Comparison of ENCODE assay signal across 8 cellular contexts in genomic region chr11:2993000-2993330, GRCh38. TPM values are rescaled to one million over a fixed set of nuclear protein-coding genes. Genes with fewer than 3 reads are reported as not detected.
DNase-seq lines count a peak whose midpoint lies in the region; ATAC-seq, FAIRE-seq and TF ChIP-seq lines count a peak whose summit lies in the region.

No MANE protein-coding gene starts in this region.

- peak overlapping the region; percentile 89 to 96 (median 90) for H3K4me3 ChIP-seq in HepG2 (replicated peaks in 1 of 3; ENCODE audit: insufficient read depth in 1 of 3, low read depth in 2 of 3, low read length in 3 of 3)

- ATAC-seq in activated naive CD4-positive, alpha-beta T cell treated with anti-CD3 and anti-CD28 coated beads, Interleukin-2, amount 50 U/mL, for 72 hours = no peak
- ATAC-seq in HepG2 = peak; percentile 43

- CTCF ChIA-PET in HepG2 (lab: Yijun Ruan, JAX; ENCODE audit: low intra/inter-chr PET ratio, low total read pairs) = no interaction called here

- H3K9me3 ChIP-seq in HepG2 (ENCODE audit: low read length) = no peaks in the 10 kb centered on the region

- peak overlapping the region; percentile 86 for H3K4me2 ChIP-seq in HepG2 (ENCODE audit: low read depth, low read length)

- peaks cover 22% of the 10 kb centered on the region for H3K4me1 ChIP-seq in HepG2 (ENCODE audit: insufficient read depth, low read length)

- BruUV-seq in HepG2 (replicated peaks; lab: Mats Ljungman, UMichigan) = no TSS peak

- 15% methylated on average over 7 of the region's 7 CpGs for WGBS in HepG2 (ENCODE audit: low lambda C conversion rate)

- H3K36me3 ChIP-seq in HepG2 (replicated peaks in 1 of 2; ENCODE audit: control insufficient read depth in 1 of 2, insufficient read depth in 2 of 2, low read length in 2 of 2) = peaks cover 0 to under 1% of the 10 kb centered on the region in 2 experiments; a peak in 3 of 5 replicates

- FAIRE-seq in HepG2 (lab: Jason Lieb, UNC) = no peak

- peak overlapping the region; percentile 100 for H3K27ac Mint-ChIP-seq in activated naive CD4-positive, alpha-beta T cell treated with anti-CD3 and anti-CD28 coated beads, Interleukin-2, amount 50 U/mL, for 24 hours
- peak overlapping the region; percentile 98 to 99 for H3K27ac Mint-ChIP-seq in activated naive CD4-positive, alpha-beta T cell treated with anti-CD3 and anti-CD28 coated beads, Interleukin-2, amount 50 U/mL, for 72 hours
- H3K27ac Mint-ChIP-seq in type B pancreatic cell = peak overlapping the region; percentile 100

- intact Hi-C loops in HepG2 (cut with micrococcal nuclease; ENCODE audit: unreplicated experiment) = no loop called here

- H3K79me2 ChIP-seq in HepG2 (ENCODE audit: insufficient read depth, low read length) = peaks cover 39% of the 10 kb centered on the region

- H3K27me3 ChIP-seq in HepG2 (ENCODE audit: control insufficient read depth in 1 of 2, insufficient read depth in 2 of 2, low read length in 2 of 2) = no peaks in the 10 kb centered on the region; a peak in 2 of 5 replicates

- POLR2A ChIA-PET in HepG2 (lab: Yijun Ruan, JAX) = interaction anchor here (1.3 kb wide), 1 partner anchor 94 kb away, joined by 3 read pairs; no protein-coding TSS in a partner anchor

- TF ChIP-seq RAD21 in HepG2 (CRISPR knock-in tag; IDR thresholded peaks at IDR 0.05) = no peak

- TF ChIP-seq POLR2A in HepG2 (IDR thresholded peaks at IDR 0.05; ENCODE audit: insufficient read depth in 1 of 2, low read depth in 2 of 2, low read length in 2 of 2) = no peak

- no peak for DNase-seq in activated naive CD4-positive, alpha-beta T cell (lab: John Stamatoyannopoulos, UW)
- no peak for DNase-seq in activated naive CD4-positive, alpha-beta T cell treated with anti-CD3 and anti-CD28 coated beads, Interleukin-2, amount 50 U/mL, for 72 hours (ENCODE audit: low spot score in 2 of 2)
- DNase-seq in HepG2 (ENCODE audit: low spot score) = no peak
- DNase-seq in type B pancreatic cell (ENCODE audit: extremely low spot score, unreplicated experiment) = no peak
- DNase-seq in DMS53 (lab: John Stamatoyannopoulos, UW) = no peak
- no peak for DNase-seq in NK-92 (lab: John Stamatoyannopoulos, UW; ENCODE audit: unreplicated experiment)
- DNase-seq in dedifferentiated amniotic fluid mesenchymal stem cell (ENCODE audit: extremely low spot score) = no peak

- H4K20me1 ChIP-seq in HepG2 (ENCODE audit: insufficient read depth, low read length) = peaks cover 29% of the 10 kb centered on the region

- peak overlapping the region; percentile 93 for H3K9ac ChIP-seq in HepG2 (ENCODE audit: insufficient read depth, low read depth, low read length)

- H2AFZ ChIP-seq in HepG2 (ENCODE audit: low read length) = no peak overlapping the region

- peaks cover 25% of the 10 kb centered on the region for H3K4me1 Mint-ChIP-seq in activated naive CD4-positive, alpha-beta T cell treated with anti-CD3 and anti-CD28 coated beads, Interleukin-2, amount 50 U/mL, for 24 hours
- peaks cover 23% of the 10 kb centered on the region for H3K4me1 Mint-ChIP-seq in type B pancreatic cell (ENCODE audit: unreplicated experiment)

- peaks cover 10% of the 10 kb centered on the region for H3K36me3 Mint-ChIP-seq in activated naive CD4-positive, alpha-beta T cell treated with anti-CD3 and anti-CD28 coated beads, Interleukin-2, amount 50 U/mL, for 24 hours
- H3K36me3 Mint-ChIP-seq in activated naive CD4-positive, alpha-beta T cell treated with anti-CD3 and anti-CD28 coated beads, Interleukin-2, amount 50 U/mL, for 72 hours = peaks cover 31 to 38% of the 10 kb centered on the region in 2 donors
- H3K36me3 Mint-ChIP-seq in type B pancreatic cell = peaks cover 8% of the 10 kb centered on the region

- peak overlapping the region; percentile 64 for H3K27ac ChIP-seq in HepG2 (ENCODE audit: extremely low read length, insufficient read depth, low read length)

- no peak for TF ChIP-seq EP300 in HepG2 (IDR thresholded peaks at IDR 0.05; ENCODE audit: low read depth in 2 of 2, low read length in 2 of 2)
- no peak for TF ChIP-seq EP300 in HepG2 (CRISPR knock-in tag; IDR thresholded peaks at IDR 0.05; ENCODE audit: borderline replicate concordance)

- TF ChIP-seq CTCF in HepG2 (CRISPR knock-in tag; IDR thresholded peaks at IDR 0.05) (no peak), type B pancreatic cell (conservative IDR thresholded peaks at IDR 0.05) (no peak)

- no peaks in the 10 kb centered on the region for H3K27me3 Mint-ChIP-seq in activated naive CD4-positive, alpha-beta T cell treated with anti-CD3 and anti-CD28 coated beads, Interleukin-2, amount 50 U/mL, for 24 hours
- H3K27me3 Mint-ChIP-seq in type B pancreatic cell = no peaks in the 10 kb centered on the region

- H3K4me3 Mint-ChIP-seq in activated naive CD4-positive, alpha-beta T cell treated with anti-CD3 and anti-CD28 coated beads, Interleukin-2, amount 50 U/mL, for 24 hours = peak overlapping the region; percentile 99
- H3K4me3 Mint-ChIP-seq in type B pancreatic cell = peak overlapping the region; percentile 99

- in situ Hi-C loops in HepG2 (cut with HindIII; ENCODE audit: extremely low pct_ligation_motif_present, low pct_unique_long_range_greater_than_20kb) = no loop called here

- no peaks in the 10 kb centered on the region for H3K9me3 Mint-ChIP-seq in activated naive CD4-positive, alpha-beta T cell treated with anti-CD3 and anti-CD28 coated beads, Interleukin-2, amount 50 U/mL, for 24 hours
- H3K9me3 Mint-ChIP-seq in activated naive CD4-positive, alpha-beta T cell treated with anti-CD3 and anti-CD28 coated beads, Interleukin-2, amount 50 U/mL, for 72 hours = no peaks in the 10 kb centered on the region
- H3K9me3 Mint-ChIP-seq in type B pancreatic cell = no peaks in the 10 kb centered on the region

TF ChIP-seq in HepG2, 621 proteins besides CTCF, POLR2A, EP300 and RAD21:
- TF ChIP-seq AKAP8 (CRISPR knock-in tag; IDR thresholded peaks at IDR 0.05) (0 out of 2 replicates have a peak, but pooled peaks have one; percentile 20), ZNF720 (CRISPR knock-in tag; IDR thresholded peaks at IDR 0.05) (no peak), ZNF775 (CRISPR knock-in tag; IDR thresholded peaks at IDR 0.05; ENCODE audit: borderline replicate concordance) (no peak), SMAD1 (CRISPR knock-in tag; IDR thresholded peaks at IDR 0.05; ENCODE audit: borderline replicate concordance, low read depth) (0 out of 2 replicates have a peak, but pooled peaks have one; percentile 14), NR1H2 (CRISPR knock-in tag; IDR thresholded peaks at IDR 0.05; ENCODE audit: borderline replicate concordance, low read depth) (no peak), ZNF616 (CRISPR knock-in tag; IDR thresholded peaks at IDR 0.05; ENCODE audit: low read depth) (no peak), SOX13 (IDR thresholded peaks at IDR 0.05) (no peak), SOX13 (CRISPR knock-in tag; conservative IDR thresholded peaks at IDR 0.05 in 1 of 2, IDR thresholded peaks at IDR 0.05 in 1 of 2) (no peak), REPIN1 (CRISPR knock-in tag; IDR thresholded peaks at IDR 0.05; ENCODE audit: borderline replicate concordance, low read depth) (no peak), ZNF619 (CRISPR knock-in tag; IDR thresholded peaks at IDR 0.05) (0 out of 2 replicates have a peak, but pooled peaks have one; percentile 33), ZNF10 (CRISPR knock-in tag; IDR thresholded peaks at IDR 0.05; ENCODE audit: borderline replicate concordance, low read depth) (no peak), ELF4 (CRISPR knock-in tag; IDR thresholded peaks at IDR 0.05; ENCODE audit: borderline replicate concordance) (no peak), RELA (CRISPR knock-in tag; IDR thresholded peaks at IDR 0.05) (no peak), NFYB (CRISPR knock-in tag; IDR thresholded peaks at IDR 0.05) (no peak)

RNA-seq across cellular contexts. Expression of gene NAP1L4, which starts 0.8 kb away (rescaled TPM):
- total RNA-seq in activated naive CD4-positive, alpha-beta T cell treated with anti-CD3 and anti-CD28 coated beads, Interleukin-2, amount 50 U/mL, for 72 hours = 100 to 1,000 TPM; 287 to 318 TPM
- total RNA-seq in HepG2 (2016; rRNA removed; fragmentation: Illumina TruSeq; extraction: Trizol) (186 and 213 TPM in 2 replicates), type B pancreatic cell (ENCODE audit: low replicate concordance) (137 and 172 TPM in 2 replicates)
- 229 and 281 TPM in 2 replicates for total RNA-seq in HepG2 (2016; cell fraction: cytosol; rRNA removed; fragmentation: Illumina TruSeq; extraction: Trizol; ENCODE audit: low read depth)
- total RNA-seq in HepG2 (2016; cell fraction: insoluble cytoplasmic fraction; rRNA removed; fragmentation: Illumina TruSeq; extraction: Trizol) = 181 and 200 TPM in 2 replicates
- total RNA-seq in HepG2 (2016; cell fraction: membrane; rRNA removed; fragmentation: Illumina TruSeq; extraction: Trizol) = 147 and 170 TPM in 2 replicates
- 186 and 203 TPM in 2 replicates for total RNA-seq in HepG2 (2016; cell fraction: nucleus; rRNA removed; fragmentation: Illumina TruSeq; extraction: Trizol)
- polyA plus RNA-seq in HepG2 (2011; rRNA removed) = 64.0 and 71.5 TPM in 2 replicates
- polyA plus RNA-seq in HepG2 (2011; cell fraction: cytosol; rRNA removed) = 60.2 and 65.1 TPM in 2 replicates
- 112 TPM in 2 replicates for polyA plus RNA-seq in HepG2 (2011; cell fraction: nucleus; rRNA removed)
- 74.7 and 106 TPM in 2 replicates for polyA plus RNA-seq in HepG2 (2012)
- polyA plus RNA-seq in HepG2 (2016; cell fraction: cytosol; fragmentation: Illumina TruSeq; extraction: Trizol; ENCODE audit: low read depth) = 32.0 and 34.1 TPM in 2 replicates
- 187 and 197 TPM in 2 replicates for polyA plus RNA-seq in HepG2 (2016; cell fraction: insoluble cytoplasmic fraction; fragmentation: Illumina TruSeq; extraction: Trizol; ENCODE audit: low read depth)
- polyA plus RNA-seq in HepG2 (2016; cell fraction: membrane; fragmentation: Illumina TruSeq; extraction: Trizol; ENCODE audit: low read depth) = 60.2 and 61.8 TPM in 2 replicates
- polyA plus RNA-seq in HepG2 (2016; cell fraction: nucleus; fragmentation: Illumina TruSeq; extraction: Trizol; ENCODE audit: insufficient read depth, low read depth) = 171 and 202 TPM in 2 replicates
- 61.7 and 117 TPM in 2 replicates for polyA minus RNA-seq in HepG2 (2011; rRNA and poly(A)+ RNA removed; ENCODE audit: low replicate concordance)
- polyA minus RNA-seq in HepG2 (2011; cell fraction: cytosol; rRNA and poly(A)+ RNA removed) = 46.9 and 61.0 TPM in 2 replicates
- polyA minus RNA-seq in HepG2 (2011; cell fraction: nucleus; rRNA and poly(A)+ RNA removed) = 150 and 156 TPM in 2 replicates
